Comparison of ENCODE assay signal across 8 cellular contexts in the genomic region with DNA sequence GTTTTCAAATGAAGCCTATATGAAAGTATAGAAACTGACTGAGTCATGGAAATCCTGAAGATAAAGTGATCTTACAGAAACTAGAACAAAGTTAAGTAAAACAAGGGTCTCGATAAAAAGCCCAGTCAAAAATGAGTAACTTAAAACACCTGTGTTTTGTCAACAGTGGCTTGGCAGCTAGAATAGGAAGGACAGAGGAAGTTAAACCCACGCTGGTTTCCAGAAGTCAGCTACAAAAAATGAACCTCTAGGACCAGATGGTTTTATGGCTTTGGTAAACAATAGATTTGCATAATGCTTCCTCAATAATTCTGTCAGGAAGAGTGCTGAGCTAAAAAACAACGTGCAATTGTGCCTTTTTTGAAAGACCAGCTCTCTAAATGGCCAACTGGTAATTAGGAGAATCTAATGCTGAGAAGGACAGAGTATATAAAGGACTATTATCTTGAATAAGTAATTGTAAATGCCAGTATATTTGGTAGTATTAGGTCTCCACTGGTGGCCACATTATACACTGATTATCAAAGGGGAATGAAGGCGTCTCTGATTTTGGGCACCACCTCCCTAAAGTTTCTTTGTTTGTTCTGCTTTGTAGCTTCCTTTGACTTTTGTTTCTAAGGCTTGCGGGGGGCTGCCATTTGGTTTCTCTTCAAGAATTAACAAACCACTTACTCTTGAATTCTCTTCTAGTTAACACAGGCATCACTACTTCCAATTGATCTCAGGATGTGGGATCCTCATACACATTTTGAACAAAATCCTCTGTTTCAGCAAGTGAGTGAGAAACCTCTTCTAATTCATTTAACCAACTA.
DNase-seq lines count a peak whose midpoint lies in the region; ATAC-seq and TF ChIP-seq lines count a peak whose summit lies in the region.

No MANE protein-coding gene starts in this region.

- peaks cover 11% of the 10 kb centered on the region for H3K36me3 Mint-ChIP-seq in T-helper 1 cell treated with Interleukin-12 subunit alpha and Interleukin-12 subunit beta and Interleukin-4 antibody, amounts not matched to agents 30 μg/mL and 1 μg/mL, for 36 hours (ENCODE audit: low read depth)

- no peak overlapping the region for H3K9ac ChIP-seq in neuronal stem cell (ENCODE audit: low read depth, low read length, poor library complexity)

- no peak overlapping the region for H2AFZ ChIP-seq in neuronal stem cell (ENCODE audit: low read length)

- H3K36me3 ChIP-seq in neuronal stem cell (replicated peaks in 1 of 2; ENCODE audit: control insufficient read depth in 2 of 2, insufficient read depth in 2 of 2, low read length in 2 of 2) = no peaks in the 10 kb centered on the region

- no peaks in the 10 kb centered on the region for H3K79me1 ChIP-seq in neuronal stem cell (ENCODE audit: low read depth, low read length)

- no peak overlapping the region for H4K91ac ChIP-seq in neuronal stem cell (ENCODE audit: low read depth, low read length, poor library complexity)

- ATAC-seq in GM19397 (IDR thresholded peaks at IDR 0.05; ENCODE audit: unreplicated experiment) (peak; percentile 77), HG03378 (IDR thresholded peaks at IDR 0.05; ENCODE audit: unreplicated experiment) (peak; percentile 74)

- no peak for TF ChIP-seq CTCF in GM10248 (IDR thresholded peaks at IDR 0.05; ENCODE audit: control extremely low read depth, extremely low read depth, low read depth, missing control alignments)

- no peak overlapping the region for H2BK5ac ChIP-seq in neuronal stem cell (ENCODE audit: low read length)

- H3K27me3 Mint-ChIP-seq in T-helper 1 cell treated with Interleukin-12 subunit alpha and Interleukin-12 subunit beta and Interleukin-4 antibody, amounts not matched to agents 30 μg/mL and 1 μg/mL, for 36 hours (ENCODE audit: low read depth) = peaks cover 28% of the 10 kb centered on the region

- peaks cover 0 to 7% of the 10 kb centered on the region in 2 donors for H3K4me1 ChIP-seq in neuronal stem cell (ENCODE audit: control insufficient read depth in 2 of 2, insufficient read depth in 1 of 2, low read depth in 1 of 2, low read length in 2 of 2)

- H3K4me2 ChIP-seq in neuronal stem cell (ENCODE audit: insufficient read depth, low read length, poor library complexity, severe bottlenecking) = no peak overlapping the region

- no CpG with 5 or more reads among the region's 5 CpGs for WGBS in neuronal stem cell (ENCODE audit: extremely low coverage in 2 of 2, insufficient read length in 2 of 2, insufficient replicate concordance in 1 of 2), 2 donors

- DNase-seq in GM10248 (ENCODE audit: extremely low spot score) (peak; percentile 19), neuronal stem cell (ENCODE audit: low spot score) (peak; percentile 27), GM19240 (ENCODE audit: insufficient read length, low spot score) (no peak), GM19238 (ENCODE audit: insufficient read length, low spot score) (no peak), T-helper 9 cell (no peak)

- H3K18ac ChIP-seq in neuronal stem cell (ENCODE audit: low read length) = no peak overlapping the region

- no peak overlapping the region for H2BK15ac ChIP-seq in neuronal stem cell (ENCODE audit: low read length)

- peaks cover 40% of the 10 kb centered on the region for H3K4me1 Mint-ChIP-seq in T-helper 1 cell treated with Interleukin-12 subunit alpha and Interleukin-12 subunit beta and Interleukin-4 antibody, amounts not matched to agents 30 μg/mL and 1 μg/mL, for 36 hours (ENCODE audit: low read depth)

- H3K4me3 Mint-ChIP-seq in T-helper 1 cell treated with Interleukin-12 subunit alpha and Interleukin-12 subunit beta and Interleukin-4 antibody, amounts not matched to agents 30 μg/mL and 1 μg/mL, for 36 hours = peak overlapping the region; percentile 45

- H3K14ac ChIP-seq in neuronal stem cell (ENCODE audit: low read length) = no peak overlapping the region

- no peak overlapping the region for H3K27ac ChIP-seq in neuronal stem cell (replicated peaks; ENCODE audit: low read length)

- no peak overlapping the region for H2BK120ac ChIP-seq in neuronal stem cell (ENCODE audit: low read depth, low read length)

- H3K23ac ChIP-seq in neuronal stem cell (ENCODE audit: low read depth, low read length, poor library complexity) = no peak overlapping the region

- H3K9me3 Mint-ChIP-seq in T-helper 1 cell treated with Interleukin-12 subunit alpha and Interleukin-12 subunit beta and Interleukin-4 antibody, amounts not matched to agents 30 μg/mL and 1 μg/mL, for 36 hours = peaks cover 11% of the 10 kb centered on the region

- no peak overlapping the region for H4K8ac ChIP-seq in neuronal stem cell (ENCODE audit: low read depth, low read length)

- no peak overlapping the region for H3K4ac ChIP-seq in neuronal stem cell (ENCODE audit: low read length)

- no peak overlapping the region for H3K4me3 ChIP-seq in neuronal stem cell (ENCODE audit: low read length in 2 of 2)

- no peak overlapping the region for H2AK5ac ChIP-seq in neuronal stem cell (ENCODE audit: low read depth, low read length)

- no peaks in the 10 kb centered on the region for H3K9me3 ChIP-seq in neuronal stem cell (replicated peaks in 1 of 2; ENCODE audit: control insufficient read depth in 2 of 2, insufficient read depth in 1 of 2, low read depth in 1 of 2, low read length in 2 of 2)

- CTCF ChIA-PET in GM10248 (lab: Yijun Ruan, JAX) = interaction anchor here (1.0 to 1.3 kb wide), 2 partner anchors 13 to 18 kb away, joined by 3 to 4 read pairs; no protein-coding TSS in a partner anchor

- POLR2A ChIA-PET in GM10248 (lab: Yijun Ruan, JAX) = no interaction called here

- no peak overlapping the region for H2BK12ac ChIP-seq in neuronal stem cell (ENCODE audit: low read length)

- H3K27me3 ChIP-seq in neuronal stem cell (ENCODE audit: control insufficient read depth in 3 of 3, insufficient read depth in 3 of 3, low read depth in 1 of 3, low read length in 3 of 3) = no peaks in the 10 kb centered on the region

- peak overlapping the region; percentile 62 for H3K27ac Mint-ChIP-seq in T-helper 1 cell treated with Interleukin-12 subunit alpha and Interleukin-12 subunit beta and Interleukin-4 antibody, amounts not matched to agents 30 μg/mL and 1 μg/mL, for 36 hours

Comparison
In these comparisons a context has a peak if more than half of its experiments do, and no peak if none do; other contexts are left out.
1. DNase-seq: peak in GM10248 (single experiment) and neuronal stem cell (single experiment); none in GM19240 (single experiment), GM19238 (single experiment) and T-helper 9 cell (single experiment).